ENCODE assay signal across 1 cellular context in genomic region chr20:2840138-2840966, GRCh38.
TF ChIP-seq lines count a peak whose summit lies in the region.

Gene PCED1A (minus strand): TSS chr20:2840655. CDS start chr20:2839912, 743 bp downstream.
Gene VPS16 (plus strand): TSS chr20:2840745. CDS start chr20:2840775, 30 bp downstream.

TF ChIP-seq in HepG2, 621 proteins besides CTCF, POLR2A, EP300 and RAD21 (continued from another document and continues in another):
- TF ChIP-seq ATF6 (CRISPR knock-in tag; conservative IDR thresholded peaks at IDR 0.05) = no peak
- TF ChIP-seq KDM4B (CRISPR knock-in tag; IDR thresholded peaks at IDR 0.05) = peak; percentile 78
- TF ChIP-seq ZFY (CRISPR knock-in tag; IDR thresholded peaks at IDR 0.05) = peak; percentile 100
- peak; percentile 91 for TF ChIP-seq RFXAP (CRISPR knock-in tag; IDR thresholded peaks at IDR 0.05; ENCODE audit: borderline replicate concordance)
- TF ChIP-seq ZNF362 (CRISPR knock-in tag; IDR thresholded peaks at IDR 0.05; ENCODE audit: borderline replicate concordance) = peak; percentile 55; the same call in 1 of the 2 replicates
- peak; percentile 94; the same call in 1 of the 2 replicates for TF ChIP-seq CREB3 (CRISPR knock-in tag; IDR thresholded peaks at IDR 0.05)
- TF ChIP-seq FIP1L1 (IDR thresholded peaks at IDR 0.05; ENCODE audit: borderline replicate concordance, insufficient read depth, low read depth, low read length) = no peak
- TF ChIP-seq SP4 (CRISPR knock-in tag; IDR thresholded peaks at IDR 0.05) = 0 out of 2 replicates have a peak, but pooled peaks have one; percentile 56
- TF ChIP-seq ZNF792 (CRISPR knock-in tag; IDR thresholded peaks at IDR 0.05) = peak; percentile 97
- TF ChIP-seq HES4 (CRISPR knock-in tag; IDR thresholded peaks at IDR 0.05; ENCODE audit: borderline replicate concordance) = peak; percentile 98; the same call in 1 of the 2 replicates
- TF ChIP-seq CEBPB (IDR thresholded peaks at IDR 0.05; ENCODE audit: borderline replicate concordance, low read depth, low read length) = no peak
- peak; percentile 76 for TF ChIP-seq MEIS2 (CRISPR knock-in tag; IDR thresholded peaks at IDR 0.05)
- peak; percentile 100 for TF ChIP-seq TOPORS (CRISPR knock-in tag; IDR thresholded peaks at IDR 0.05)
- peak; percentile 81 for TF ChIP-seq ZBTB10 (CRISPR knock-in tag; IDR thresholded peaks at IDR 0.05; ENCODE audit: borderline replicate concordance)
- TF ChIP-seq POLR2AphosphoS5 (IDR thresholded peaks at IDR 0.05; ENCODE audit: low read depth, low read length) = peak; percentile 89
- TF ChIP-seq ZNF614 (CRISPR knock-in tag; IDR thresholded peaks at IDR 0.05; ENCODE audit: borderline replicate concordance) = peak; percentile 89; the same call in 1 of the 2 replicates
- peak; percentile 83; the same call in 1 of the 2 replicates for TF ChIP-seq NCOA1 (CRISPR knock-in tag; IDR thresholded peaks at IDR 0.05)
- TF ChIP-seq PAX8 (CRISPR knock-in tag; IDR thresholded peaks at IDR 0.05; ENCODE audit: borderline replicate concordance) = peak; percentile 91; the same call in 1 of the 2 replicates
- TF ChIP-seq SMYD3 (CRISPR knock-in tag; IDR thresholded peaks at IDR 0.05) = peak; percentile 97; the same call in 1 of the 2 replicates
- TF ChIP-seq ARHGAP35 (CRISPR knock-in tag; IDR thresholded peaks at IDR 0.05; ENCODE audit: borderline replicate concordance) = peak; percentile 99
- TF ChIP-seq SALL1 (CRISPR knock-in tag; IDR thresholded peaks at IDR 0.05) = peak; percentile 96
- TF ChIP-seq SPEN (CRISPR knock-in tag; IDR thresholded peaks at IDR 0.05; ENCODE audit: low read depth) = peak; percentile 96
- no peak; the same call in 1 of the 2 replicates for TF ChIP-seq ZNF737 (CRISPR knock-in tag; IDR thresholded peaks at IDR 0.05; ENCODE audit: borderline replicate concordance)
- TF ChIP-seq SP5 (CRISPR knock-in tag; IDR thresholded peaks at IDR 0.05; ENCODE audit: borderline replicate concordance, low read depth) = peak; percentile 35; the same call in 1 of the 2 replicates
- TF ChIP-seq RBFOX2 (IDR thresholded peaks at IDR 0.05; ENCODE audit: low read depth, low read length) = peak; percentile 99
- TF ChIP-seq ZNF18 (CRISPR knock-in tag; IDR thresholded peaks at IDR 0.05; ENCODE audit: insufficient replicate concordance) = peak; percentile 75
- peak; percentile 89; the same call in 1 of the 2 replicates for TF ChIP-seq ZNF766 (CRISPR knock-in tag; IDR thresholded peaks at IDR 0.05; ENCODE audit: borderline replicate concordance)
- TF ChIP-seq KLF12 (CRISPR knock-in tag; IDR thresholded peaks at IDR 0.05; ENCODE audit: borderline replicate concordance) = peak; percentile 96
- TF ChIP-seq TOE1 (CRISPR knock-in tag; IDR thresholded peaks at IDR 0.05) = peak; percentile 62; the same call in 1 of the 2 replicates
- peak; percentile 96 for TF ChIP-seq ETV6 (CRISPR knock-in tag; conservative IDR thresholded peaks at IDR 0.05)
- 0 out of 2 replicates have a peak, but pooled peaks have one; percentile 88 for TF ChIP-seq ZNF589 (CRISPR knock-in tag; conservative IDR thresholded peaks at IDR 0.05)
- peak; percentile 98 for TF ChIP-seq ZNF407 (CRISPR knock-in tag; IDR thresholded peaks at IDR 0.05; ENCODE audit: not compliant biosample characterization)
- TF ChIP-seq JUN (CRISPR knock-in tag; IDR thresholded peaks at IDR 0.05) = peak; percentile 78; the same call in 1 of the 2 replicates
- TF ChIP-seq ZC3H4 (CRISPR knock-in tag; IDR thresholded peaks at IDR 0.05; ENCODE audit: borderline replicate concordance) = peak; percentile 91; the same call in 1 of the 2 replicates
- no peak for TF ChIP-seq XRCC5 (optimal IDR thresholded peaks at IDR 0.05; ENCODE audit: low read length)
- peak; percentile 91 for TF ChIP-seq ZNF703 (CRISPR knock-in tag; IDR thresholded peaks at IDR 0.05; ENCODE audit: borderline replicate concordance)
- TF ChIP-seq ZSCAN20 (CRISPR knock-in tag; IDR thresholded peaks at IDR 0.05; ENCODE audit: borderline replicate concordance) = peak; percentile 98
